18 cellular contexts compared by ENCODE assay signal in genomic region chr20:51272392-51272791, GRCh38.
DNase-seq lines count a peak whose midpoint lies in the region; FAIRE-seq and TF ChIP-seq lines count a peak whose summit lies in the region.
"Had no signal": no experiment of that assay in that cellular context is flagged by ENCODE, and none has a peak within 500 bp of the region (broad histone marks: within the 10 kb centered on the region; RNA-seq: fewer than 3 reads in every experiment).

No MANE protein-coding gene starts in this region.

- H3K36me3 Mint-ChIP-seq in HFFc6 (ENCODE audit: low read depth), result no peaks in the 10 kb centered on the region

- TF ChIP-seq POLR2A in GM12892 (IDR thresholded peaks at IDR 0.05; ENCODE audit: low read depth, low read length), result no peak

- H3K9me3 Mint-ChIP-seq in HFFc6, result no peaks in the 10 kb centered on the region; the same call in 1 of the 2 replicates

- H3K4me3 ChIP-seq in AG10803 (ENCODE audit: low read length) (no peak overlapping the region), foreskin fibroblast (ENCODE audit: low read depth in 1 of 2, low read length in 2 of 2) (no peak overlapping the region), hepatocyte (no peak overlapping the region)
- H3K4me3 ChIP-seq: BLaER1 treated with 17β-estradiol and CSF1 and Interleukin-3, amounts not matched to agents 10 nM and 100 nM; cardiac muscle cell; heart right ventricle; tibial artery had no signal

- H3K79me2 ChIP-seq in hepatocyte, result no peaks in the 10 kb centered on the region

- no peaks in the 10 kb centered on the region for H3K36me3 ChIP-seq in hepatocyte (replicated peaks; ENCODE audit: insufficient read depth, low read depth)
- H3K36me3 ChIP-seq: BLaER1 treated with 17β-estradiol and CSF1 and Interleukin-3, amounts not matched to agents 10 nM and 100 nM; cardiac muscle cell; heart right ventricle; tibial artery had no signal

- peak; percentile 71 for DNase-seq in AG10803 (ENCODE audit: low read depth)
- peak; percentile 30 for DNase-seq in HFFc6
- DNase-seq in RPMI8226, result peak; percentile 37
- DNase-seq in foreskin fibroblast, result peak; percentile 1 to 11
- DNase-seq in hepatocyte (ENCODE audit: low spot score), result no peak
- no peak for DNase-seq in activated CD4-positive, alpha-beta T cell treated with anti-CD3 and anti-CD28 coated beads for 48 hours
- no peak for DNase-seq in GM12892 (ENCODE audit: insufficient read length)
- DNase-seq in GDM1 (lab: John Stamatoyannopoulos, UW), result no peak
- DNase-seq: activated naive CD4-positive, alpha-beta T cell; DND-41; heart right ventricle; left cardiac atrium; naive thymus-derived CD8-positive, alpha-beta T cell; NCI-H187 treated with DMSO at 0.1 percent for 48 hours; tibial artery had no signal

- no peaks in the 10 kb centered on the region for H4K20me1 ChIP-seq in hepatocyte (ENCODE audit: insufficient read depth, poor library complexity, severe bottlenecking)
- H4K20me1 ChIP-seq: BLaER1 treated with 17β-estradiol and CSF1 and Interleukin-3, amounts not matched to agents 10 nM and 100 nM had no signal

- H3K4me1 Mint-ChIP-seq in HFFc6 (ENCODE audit: low read depth), result peaks cover 31% of the 10 kb centered on the region

- H3K27ac ChIP-seq in hepatocyte, result no peak overlapping the region
- H3K27ac ChIP-seq: cardiac muscle cell, heart right ventricle, tibial artery, VCaP had no signal

- H3K4me3 Mint-ChIP-seq in HFFc6, result no peak overlapping the region
- H3K4me3 Mint-ChIP-seq: naive thymus-derived CD8-positive, alpha-beta T cell had no signal

- 78% methylated on average over 5 of the region's 5 CpGs for WGBS in hepatocyte (ENCODE audit: low lambda C conversion rate, missing lambda C conversion rate)

- H3K27me3 ChIP-seq in hepatocyte, result peaks cover 15% of the 10 kb centered on the region
- H3K27me3 ChIP-seq: BLaER1 treated with 17β-estradiol and CSF1 and Interleukin-3, amounts not matched to agents 10 nM and 100 nM; cardiac muscle cell had no signal

- H3K9me3 ChIP-seq in hepatocyte (ENCODE audit: low read depth), result no peaks in the 10 kb centered on the region

- H3K27me3 Mint-ChIP-seq in HFFc6 (ENCODE audit: insufficient read depth), result peaks cover 31% of the 10 kb centered on the region

- no peaks in the 10 kb centered on the region for H3K4me1 ChIP-seq in hepatocyte (ENCODE audit: insufficient read depth)

- H2AFZ ChIP-seq in hepatocyte, result no peak overlapping the region

- no peak overlapping the region for H3K4me2 ChIP-seq in hepatocyte

- no peak overlapping the region for H3K27ac Mint-ChIP-seq in HFFc6
- H3K27ac Mint-ChIP-seq: naive thymus-derived CD8-positive, alpha-beta T cell had no signal

- FAIRE-seq in GM12892 (lab: Jason Lieb, UNC), result no peak

- H3K9me2 ChIP-seq in hepatocyte (replicated peaks; ENCODE audit: insufficient read depth), result no peaks in the 10 kb centered on the region

- TF ChIP-seq CTCF in AG10803 (conservative IDR thresholded peaks at IDR 0.05; ENCODE audit: low read length) (no peak), HFFc6 (IDR thresholded peaks at IDR 0.05) (no peak), foreskin fibroblast (IDR thresholded peaks at IDR 0.05; ENCODE audit: low read depth, low read length) (no peak), hepatocyte (IDR thresholded peaks at IDR 0.05; ENCODE audit: poor library complexity) (no peak)

Comparison
In these comparisons a context has a peak if more than half of its experiments do, and no peak if none do; other contexts are left out.
1. DNase-seq: peak in AG10803 (single experiment), HFFc6 (single experiment), RPMI8226 (single experiment) and foreskin fibroblast (2 of 2); none in hepatocyte (single experiment), activated CD4-positive, alpha-beta T cell treated with anti-CD3 and anti-CD28 coated beads for 48 hours (single experiment), GM12892 (single experiment) and GDM1 (single experiment).